Comparison of ENCODE assay signal across 16 cellular contexts in genomic region chr3:33919721-33920120, GRCh38.
DNase-seq lines count a peak whose midpoint lies in the region; ATAC-seq and TF ChIP-seq lines count a peak whose summit lies in the region.
"Had no signal": no experiment of that assay in that cellular context is flagged by ENCODE, and none has a peak within 500 bp of the region (broad histone marks: within the 10 kb centered on the region; RNA-seq: fewer than 3 reads in every experiment).

No MANE protein-coding gene starts in this region.

- H3F3A ChIP-seq in Loucy (ENCODE audit: low read depth) = no peaks in the 10 kb centered on the region

- H3K27ac Mint-ChIP-seq in brain (peak overlapping the region in 4 of 5 experiments; percentile 80 to 99 (median 96)), neural crest cell (ENCODE audit: unreplicated experiment) (peak overlapping the region; percentile 5)
- no peak overlapping the region for H3K27ac Mint-ChIP-seq in stimulated activated naive B cell treated with anti-CD40 and anti-IgM and Interleukin-4, amounts not matched to agents 10 μg/mL and 1 μg/mL and 100 μg/mL, for 72 hours
- H3K27ac Mint-ChIP-seq: CD4-positive, alpha-beta T cell; HFFc6 had no signal

- no peaks in the 10 kb centered on the region for H4K20me1 ChIP-seq in Loucy (ENCODE audit: insufficient read depth, low read length, poor library complexity, severe bottlenecking)

- CTCF ChIA-PET in A673 (lab: Charles Lee) = interaction anchor here (1.5 kb wide), 2 partner anchors 96 to 356 kb away, joined by 5 to 7 read pairs; no protein-coding TSS in a partner anchor

- DNase-seq in A673 (ENCODE audit: low spot score) = peak; percentile 87
- no peak for DNase-seq in neural crest cell (ENCODE audit: low read depth, low spot score)
- no peak for DNase-seq in NCI-H2171 (lab: John Stamatoyannopoulos, UW)
- no peak for DNase-seq in stimulated activated naive B cell treated with anti-CD40 and anti-IgM and Interleukin-4, amounts not matched to agents 10 μg/mL and 1 μg/mL and 100 μg/mL, for 72 hours
- DNase-seq: Calu3; CD4-positive, alpha-beta T cell; DMS153; DMS79 treated with DMSO at 0.1 percent for 48 hours; EL; HCEC 1CT; HFFc6; KBM-7 had no signal

- H3K4me1 ChIP-seq in A673 (ENCODE audit: insufficient read depth, low read length, poor library complexity, severe bottlenecking) (peaks cover 65% of the 10 kb centered on the region), Loucy (ENCODE audit: insufficient read depth, low read length, poor library complexity, severe bottlenecking) (peaks cover 50% of the 10 kb centered on the region)

- H3K9me3 ChIP-seq in A673 (ENCODE audit: low read depth, low read length, poor library complexity, severe bottlenecking) = no peaks in the 10 kb centered on the region
- H3K9me3 ChIP-seq in Loucy (ENCODE audit: insufficient read depth, low read depth, low read length) = no peaks in the 10 kb centered on the region

- H2AFZ ChIP-seq in Loucy (ENCODE audit: low read length) = no peak overlapping the region; the same call in 1 of the 2 replicates

- H3K27ac ChIP-seq in A673 (ENCODE audit: low read depth, low read length, poor library complexity, severe bottlenecking) = peak overlapping the region; percentile 97
- H3K27ac ChIP-seq: 22Rv1 had no signal

- no peak for TF ChIP-seq CTCF in A673 (conservative IDR thresholded peaks at IDR 0.05; ENCODE audit: low read depth, low read length)
- TF ChIP-seq CTCF in Loucy (conservative IDR thresholded peaks at IDR 0.05; ENCODE audit: low read length) = no peak
- no peak for TF ChIP-seq CTCF in brain (conservative IDR thresholded peaks at IDR 0.05)
- TF ChIP-seq CTCF in neural crest cell (conservative IDR thresholded peaks at IDR 0.05) = no peak

- no peaks in the 10 kb centered on the region for H3K79me2 ChIP-seq in Loucy (ENCODE audit: insufficient read depth, low read length)

- peak overlapping the region; percentile 29 for H3K4me2 ChIP-seq in Loucy (ENCODE audit: low read depth, low read length, poor library complexity, severe bottlenecking)

- H3K27me3 ChIP-seq in A673 (replicated peaks; ENCODE audit: insufficient read depth, low read depth, low read length, poor library complexity) (no peaks in the 10 kb centered on the region), Loucy (ENCODE audit: insufficient read depth, low read length, poor library complexity, severe bottlenecking) (no peaks in the 10 kb centered on the region)

- H3K4me1 Mint-ChIP-seq in brain (peaks cover 52% of the 10 kb centered on the region), neural crest cell (peaks cover 22% of the 10 kb centered on the region)
- no peaks in the 10 kb centered on the region for H3K4me1 Mint-ChIP-seq in stimulated activated naive B cell treated with anti-CD40 and anti-IgM and Interleukin-4, amounts not matched to agents 10 μg/mL and 1 μg/mL and 100 μg/mL, for 72 hours

- H3K27me3 Mint-ChIP-seq in brain (peaks cover 7% of the 10 kb centered on the region), neural crest cell (ENCODE audit: low read depth) (no peaks in the 10 kb centered on the region)
- no peaks in the 10 kb centered on the region for H3K27me3 Mint-ChIP-seq in stimulated activated naive B cell treated with anti-CD40 and anti-IgM and Interleukin-4, amounts not matched to agents 10 μg/mL and 1 μg/mL and 100 μg/mL, for 72 hours
- H3K27me3 Mint-ChIP-seq: CD4-positive, alpha-beta T cell had no signal

- peak overlapping the region; percentile 11 for H3K9ac ChIP-seq in Loucy (ENCODE audit: low read depth, low read length, poor library complexity, severe bottlenecking)

- H3K4me3 ChIP-seq in A673 (ENCODE audit: low read depth, low read length, poor library complexity, severe bottlenecking) = no peak overlapping the region
- no peak overlapping the region for H3K4me3 ChIP-seq in Loucy (ENCODE audit: low read length, poor library complexity, severe bottlenecking)

- H3K36me3 Mint-ChIP-seq in brain (no peaks in the 10 kb centered on the region), neural crest cell (ENCODE audit: low read depth) (no peaks in the 10 kb centered on the region)
- H3K36me3 Mint-ChIP-seq in stimulated activated naive B cell treated with anti-CD40 and anti-IgM and Interleukin-4, amounts not matched to agents 10 μg/mL and 1 μg/mL and 100 μg/mL, for 72 hours = no peaks in the 10 kb centered on the region

- BruUV-seq in A673 (replicated peaks; lab: Mats Ljungman, UMichigan) = TSS peak; percentile 73

- H3K9me2 ChIP-seq in Loucy (replicated peaks; ENCODE audit: low read depth, low read length) = no peaks in the 10 kb centered on the region

- intact Hi-C loops in A673 (cut with micrococcal nuclease; ENCODE audit: unreplicated experiment) = loop anchor here (1.0 to 5.0 kb wide), 4 partner anchors 37 to 763 kb away; no protein-coding TSS in a partner anchor

- H3K9me3 Mint-ChIP-seq in brain = peaks cover 0 to 5% (median 2%) of the 10 kb centered on the region in 5 experiments
- H3K9me3 Mint-ChIP-seq in neural crest cell = peaks cover 11% of the 10 kb centered on the region
- no peaks in the 10 kb centered on the region for H3K9me3 Mint-ChIP-seq in stimulated activated naive B cell treated with anti-CD40 and anti-IgM and Interleukin-4, amounts not matched to agents 10 μg/mL and 1 μg/mL and 100 μg/mL, for 72 hours
- H3K9me3 Mint-ChIP-seq: CD4-positive, alpha-beta T cell; HFFc6 had no signal

- H3K36me3 ChIP-seq in A673 (ENCODE audit: insufficient read depth, low read length, poor library complexity, severe bottlenecking) (no peaks in the 10 kb centered on the region), Loucy (ENCODE audit: insufficient read depth, low read length) (no peaks in the 10 kb centered on the region)

- H3K4me3 Mint-ChIP-seq in brain (no peak overlapping the region), neural crest cell (no peak overlapping the region)
- no peak overlapping the region for H3K4me3 Mint-ChIP-seq in stimulated activated naive B cell treated with anti-CD40 and anti-IgM and Interleukin-4, amounts not matched to agents 10 μg/mL and 1 μg/mL and 100 μg/mL, for 72 hours
- H3K4me3 Mint-ChIP-seq: CD4-positive, alpha-beta T cell; HFFc6 had no signal

- POLR2A ChIA-PET in A673 (lab: Charles Lee; ENCODE audit: low non-redundant PET) = no interaction called here

- no peak for ATAC-seq in GM21515 (IDR thresholded peaks at IDR 0.05; ENCODE audit: unreplicated experiment)
- ATAC-seq in stimulated activated naive B cell treated with anti-CD40 and anti-IgM and Interleukin-4, amounts not matched to agents 10 μg/mL and 1 μg/mL and 100 μg/mL, for 72 hours (replicated peaks) = no peak
